10 cellular contexts compared by ENCODE assay signal in genomic region chr1:7290971-7291970, GRCh38.
DNase-seq lines count a peak whose midpoint lies in the region; ATAC-seq and TF ChIP-seq lines count a peak whose summit lies in the region.
"Had no signal": no experiment of that assay in that cellular context is flagged by ENCODE, and none has a peak within 500 bp of the region (broad histone marks: within the 10 kb centered on the region; RNA-seq: fewer than 3 reads in every experiment).

No MANE protein-coding gene starts in this region.

- H3K4me1 ChIP-seq in ascending aorta (peaks cover 0 to 6% of the 10 kb centered on the region in 2 donors), heart right ventricle (peaks cover 0 to 26% (median 14%) of the 10 kb centered on the region in 9 donors), right lobe of liver (no peaks in the 10 kb centered on the region)

- H3K27ac ChIP-seq in ascending aorta = peak overlapping the region; percentile 13 to 55
- H3K27ac ChIP-seq in heart right ventricle = peak overlapping the region in 9 of 10 donors; percentile 31 to 79 (median 64)
- H3K27ac ChIP-seq in right lobe of liver = no peak overlapping the region

- H3K4me3 ChIP-seq in ascending aorta (no peak overlapping the region), heart right ventricle (no peak overlapping the region), right lobe of liver (no peak overlapping the region)

- TF ChIP-seq CTCF in ascending aorta (IDR thresholded peaks at IDR 0.05) (no peak), heart right ventricle (IDR thresholded peaks at IDR 0.05) (no peak), right lobe of liver (IDR thresholded peaks at IDR 0.05) (no peak)

- WGBS in heart right ventricle, 2 donors = 39 to 52% methylated on average over 14 of the region's 14 CpGs
- WGBS in right lobe of liver (ENCODE audit: insufficient coverage, low coverage, low lambda C conversion rate, missing lambda C conversion rate) = 69% methylated on average over 5 of the region's 14 CpGs

- peak in 10 of 14 donors; percentile 10 to 85 (median 63) for DNase-seq in C1 segment of cervical spinal cord (lab: John Stamatoyannopoulos, UW)
- DNase-seq in ascending aorta (ENCODE audit: low spot score in 2 of 2) = no peak
- peak; percentile 66 to 81 for DNase-seq in heart right ventricle
- DNase-seq in sciatic nerve (ENCODE audit: low spot score) = no peak
- DNase-seq in ecto neural progenitor cell (ENCODE audit: low spot score) = no peak
- no peak for DNase-seq in right lobe of liver
- DNase-seq: activated T-cell treated with anti-CD3 and anti-CD28 coated beads, Interleukin-2, amount 50 U/mL, for 72 hours; stimulated activated naive CD8-positive, alpha-beta T cell treated with anti-CD3 and anti-CD28 coated beads, Interleukin-15, Interleukin-2, amounts not matched to agents 100 U/mL and 50 U/mL, for 24 hours had no signal

- peaks cover 0 to under 1% of the 10 kb centered on the region in 2 donors for H3K9me3 ChIP-seq in ascending aorta
- peaks cover 0 to 6% (median 0%) of the 10 kb centered on the region in 11 donors for H3K9me3 ChIP-seq in heart right ventricle
- H3K9me3 ChIP-seq in right lobe of liver = no peaks in the 10 kb centered on the region

- intact Hi-C loops in ascending aorta (cut with DNase I) = no loop called here
- intact Hi-C loops in heart right ventricle (cut with DNase I) = loop anchor here in 4 of 10 donors (2.0 to 10.0 kb wide), 3 partner anchors 72 to 76 kb away; no protein-coding TSS in a partner anchor
- intact Hi-C loops in sciatic nerve (cut with DNase I) = no loop called here
- intact Hi-C loops in right lobe of liver (cut with DNase I) = no loop called here

- peak; percentile 78 to 94 (median 91) for ATAC-seq in heart right ventricle
- ATAC-seq in sciatic nerve = peak; percentile 83
- no peak for ATAC-seq in GM21723 (IDR thresholded peaks at IDR 0.05; ENCODE audit: unreplicated experiment)
- no peak for ATAC-seq in right lobe of liver
- ATAC-seq in GM19324 (IDR thresholded peaks at IDR 0.05; ENCODE audit: low FRiP score, unreplicated experiment) = no peak
- ATAC-seq: activated T-cell treated with anti-CD3 and anti-CD28 coated beads, Interleukin-2, amount 50 U/mL, for 72 hours; stimulated activated naive CD8-positive, alpha-beta T cell treated with anti-CD3 and anti-CD28 coated beads, Interleukin-15, Interleukin-2, amounts not matched to agents 100 U/mL and 50 U/mL, for 24 hours had no signal

- H3K27me3 ChIP-seq in ascending aorta (no peaks in the 10 kb centered on the region), heart right ventricle (no peaks in the 10 kb centered on the region), right lobe of liver (no peaks in the 10 kb centered on the region)

- no peak for TF ChIP-seq POLR2A in right lobe of liver (IDR thresholded peaks at IDR 0.05)

- H3K36me3 ChIP-seq in ascending aorta = no peaks in the 10 kb centered on the region
- H3K36me3 ChIP-seq in heart right ventricle = no peaks in the 10 kb centered on the region
- H3K36me3 ChIP-seq in right lobe of liver = no peaks in the 10 kb centered on the region

Comparison
In these comparisons a context has a peak if more than half of its experiments do, and no peak if none do; other contexts are left out.
1. DNase-seq: peak in C1 segment of cervical spinal cord (10 of 14) and heart right ventricle (2 of 2); none in ascending aorta (0 of 2), sciatic nerve (single experiment), ecto neural progenitor cell (single experiment) and right lobe of liver (0 of 3).
2. H3K27ac ChIP-seq: peak in ascending aorta (2 of 2) and heart right ventricle (9 of 10); none in right lobe of liver (0 of 3).
3. ATAC-seq: peak in heart right ventricle (8 of 8) and sciatic nerve (single experiment); none in GM21723 (single experiment), right lobe of liver (0 of 4) and GM19324 (single experiment).